ENCODE assay signal across 8 cellular contexts in the genomic region with DNA sequence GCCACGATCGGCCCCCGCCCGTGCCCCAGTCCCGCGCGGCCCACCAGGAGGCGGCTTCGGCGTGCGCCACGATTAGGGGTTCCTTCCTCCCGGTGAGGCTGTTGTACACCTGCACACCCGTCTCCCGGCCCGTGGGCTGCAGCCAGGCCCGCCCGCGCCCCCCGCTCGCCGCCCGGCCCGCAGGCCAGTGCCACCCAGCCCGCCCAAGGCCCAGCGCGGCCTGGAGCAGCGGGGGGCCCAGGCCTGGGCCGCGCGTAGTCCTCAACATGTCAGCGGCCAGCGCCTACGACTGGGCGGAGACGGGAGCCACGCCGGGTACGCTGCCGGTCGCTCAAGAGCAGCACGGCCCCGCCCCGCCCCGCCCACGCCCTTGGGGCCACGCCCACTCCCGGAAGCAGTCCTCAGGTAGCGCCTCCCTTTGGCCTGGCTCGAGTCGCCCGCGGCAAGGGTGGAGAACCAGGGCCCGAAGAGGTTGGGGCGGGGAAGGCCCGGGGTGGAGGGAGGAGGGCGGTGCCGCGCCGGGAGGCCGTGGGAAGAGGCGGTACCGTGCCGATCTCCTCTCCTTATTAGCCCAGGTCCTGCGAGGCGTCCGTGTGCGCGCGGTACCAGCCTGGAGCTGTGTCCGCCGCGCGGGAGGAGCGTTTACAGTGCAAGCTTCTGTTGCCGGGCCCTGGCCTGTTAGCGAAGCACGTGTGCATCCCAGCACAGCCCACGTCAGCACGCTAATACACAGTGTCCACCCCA. TPM values are rescaled to one million over a fixed set of nuclear protein-coding genes. Genes with fewer than 3 reads are reported as not detected.
DNase-seq lines count a peak whose midpoint lies in the region; ATAC-seq and TF ChIP-seq lines count a peak whose summit lies in the region.

A gene with protein sequence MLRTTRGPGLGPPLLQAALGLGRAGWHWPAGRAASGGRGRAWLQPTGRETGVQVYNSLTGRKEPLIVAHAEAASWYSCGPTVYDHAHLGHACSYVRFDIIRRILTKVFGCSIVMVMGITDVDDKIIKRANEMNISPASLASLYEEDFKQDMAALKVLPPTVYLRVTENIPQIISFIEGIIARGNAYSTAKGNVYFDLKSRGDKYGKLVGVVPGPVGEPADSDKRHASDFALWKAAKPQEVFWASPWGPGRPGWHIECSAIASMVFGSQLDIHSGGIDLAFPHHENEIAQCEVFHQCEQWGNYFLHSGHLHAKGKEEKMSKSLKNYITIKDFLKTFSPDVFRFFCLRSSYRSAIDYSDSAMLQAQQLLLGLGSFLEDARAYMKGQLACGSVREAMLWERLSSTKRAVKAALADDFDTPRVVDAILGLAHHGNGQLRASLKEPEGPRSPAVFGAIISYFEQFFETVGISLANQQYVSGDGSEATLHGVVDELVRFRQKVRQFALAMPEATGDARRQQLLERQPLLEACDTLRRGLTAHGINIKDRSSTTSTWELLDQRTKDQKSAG (minus strand): TSS at position 291 of the 744 bp plus-strand sequence. CDS start 23 bp downstream, at position 268.

- H3K9me3 Mint-ChIP-seq in CD14-positive monocyte: no peaks in the 10 kb centered on the region

- intact Hi-C loops in CD14-positive monocyte (cut with micrococcal nuclease): loop anchor here in 1 of 2 donors (1.0 kb wide), 1 partner anchor 9 kb away; no protein-coding TSS in a partner anchor

- H3K4me1 Mint-ChIP-seq in CD14-positive monocyte: peaks cover 51% of the 10 kb centered on the region

- peak within 1 kb of the TSS; percentile 60 to 92 (median 86) for H3K27ac Mint-ChIP-seq in CD14-positive monocyte

- peak within 1 kb of the TSS; percentile 81 to 91 for H3K4me3 Mint-ChIP-seq in CD14-positive monocyte

- peaks cover 19 to 21% of the 10 kb centered on the region in 2 donors for H3K36me3 Mint-ChIP-seq in CD14-positive monocyte

- no peak for TF ChIP-seq CTCF in CD14-positive monocyte (IDR thresholded peaks at IDR 0.05)

- DNase-seq in CD14-positive monocyte (ENCODE audit: low spot score) (peak; percentile 95), NCI-H748 treated with DMSO at 0.1 percent for 48 hours (lab: John Stamatoyannopoulos, UW) (peak; percentile 88), cortex of kidney (lab: John Stamatoyannopoulos, UW) (peak; percentile 57), left lobe of liver (ENCODE audit: low spot score) (peak; percentile 98)
- DNase-seq in activated CD4-positive, alpha-beta T cell treated with anti-CD3 and anti-CD28 coated beads, Interleukin-2, amount 50 U/mL, for 1 hour: peak; percentile 90
- peak; percentile 89 for DNase-seq in stimulated activated CD4-positive, alpha-beta T cell treated with anti-CD3 and anti-CD28 coated beads, Interleukin-2, amount 100 ng/mL, for 4 hours (ENCODE audit: low read depth)

- no peaks in the 10 kb centered on the region for H3K27me3 Mint-ChIP-seq in CD14-positive monocyte (ENCODE audit: low read depth in 3 of 3)

- peak; percentile 91 for ATAC-seq in GM19395 (IDR thresholded peaks at IDR 0.05; ENCODE audit: unreplicated experiment)
- ATAC-seq in HG03558 (IDR thresholded peaks at IDR 0.05; ENCODE audit: extremely low read depth, unreplicated experiment): peak; percentile 90
- peak; percentile 97 for ATAC-seq in left lobe of liver

RNA-seq across cellular contexts. Expression of the gene that starts here (rescaled TPM):
- polyA plus RNA-seq in CD14-positive monocyte: 100 to 1,000 TPM; 130 to 227 TPM
- total RNA-seq in left lobe of liver: 33.9 TPM

Comparison
In these comparisons a context has a peak if more than half of its experiments do, and no peak if none do; other contexts are left out.
1. Peak in every context shown above with its lines: DNase-seq and ATAC-seq.